In the genomic region with DNA sequence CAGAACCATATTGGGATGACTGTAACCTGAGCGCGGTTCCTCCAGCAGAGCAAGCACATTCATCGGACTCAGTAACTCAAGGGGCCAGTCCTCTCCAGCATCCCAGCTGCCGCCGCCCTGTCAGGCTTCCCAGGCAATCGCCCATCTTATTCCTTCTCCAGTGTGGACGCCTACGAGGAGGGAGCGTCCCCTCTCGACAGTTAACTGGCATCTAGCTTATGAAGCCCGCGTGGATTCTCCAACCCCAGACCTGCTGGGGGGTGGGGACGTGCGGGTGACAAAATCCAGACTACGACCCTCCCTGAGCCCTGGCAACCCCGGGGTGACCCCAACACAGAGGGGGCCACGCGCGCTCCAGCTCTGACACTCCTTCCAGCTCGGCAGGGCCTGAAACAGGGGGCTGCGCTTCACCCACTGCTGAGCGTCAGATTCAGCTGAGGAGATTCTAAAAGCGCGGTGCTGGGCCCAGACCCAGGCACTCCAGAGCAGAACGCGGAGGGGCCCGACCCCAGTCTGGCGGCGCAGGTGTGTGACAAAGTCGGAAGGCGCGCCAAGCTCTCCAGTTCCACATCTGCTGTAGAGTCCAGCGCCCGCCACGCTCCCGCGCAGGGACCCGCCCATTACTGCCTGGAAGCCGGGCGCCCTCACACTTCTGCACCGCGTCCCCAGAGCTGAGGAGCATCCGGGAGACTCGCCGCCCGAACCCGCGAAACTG, we compare ENCODE assay signal across 1 cellular context.
A peak's percentile ranks its signal among the peaks of the same experiment; 100 is the strongest.
TF ChIP-seq lines count a peak whose summit lies in the region.

No MANE protein-coding gene starts in this region.

TF ChIP-seq in HepG2, 621 proteins besides CTCF, POLR2A, EP300 and RAD21 (continued from another document):
- TF ChIP-seq, protein P1, sequence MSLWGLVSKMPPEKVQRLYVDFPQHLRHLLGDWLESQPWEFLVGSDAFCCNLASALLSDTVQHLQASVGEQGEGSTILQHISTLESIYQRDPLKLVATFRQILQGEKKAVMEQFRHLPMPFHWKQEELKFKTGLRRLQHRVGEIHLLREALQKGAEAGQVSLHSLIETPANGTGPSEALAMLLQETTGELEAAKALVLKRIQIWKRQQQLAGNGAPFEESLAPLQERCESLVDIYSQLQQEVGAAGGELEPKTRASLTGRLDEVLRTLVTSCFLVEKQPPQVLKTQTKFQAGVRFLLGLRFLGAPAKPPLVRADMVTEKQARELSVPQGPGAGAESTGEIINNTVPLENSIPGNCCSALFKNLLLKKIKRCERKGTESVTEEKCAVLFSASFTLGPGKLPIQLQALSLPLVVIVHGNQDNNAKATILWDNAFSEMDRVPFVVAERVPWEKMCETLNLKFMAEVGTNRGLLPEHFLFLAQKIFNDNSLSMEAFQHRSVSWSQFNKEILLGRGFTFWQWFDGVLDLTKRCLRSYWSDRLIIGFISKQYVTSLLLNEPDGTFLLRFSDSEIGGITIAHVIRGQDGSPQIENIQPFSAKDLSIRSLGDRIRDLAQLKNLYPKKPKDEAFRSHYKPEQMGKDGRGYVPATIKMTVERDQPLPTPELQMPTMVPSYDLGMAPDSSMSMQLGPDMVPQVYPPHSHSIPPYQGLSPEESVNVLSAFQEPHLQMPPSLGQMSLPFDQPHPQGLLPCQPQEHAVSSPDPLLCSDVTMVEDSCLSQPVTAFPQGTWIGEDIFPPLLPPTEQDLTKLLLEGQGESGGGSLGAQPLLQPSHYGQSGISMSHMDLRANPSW (CRISPR knock-in tag; IDR thresholded peaks at IDR 0.05; ENCODE audit: borderline replicate concordance), result no peak
- TF ChIP-seq ZSCAN21 (CRISPR knock-in tag; IDR thresholded peaks at IDR 0.05; ENCODE audit: borderline replicate concordance), result peak; percentile 40; the same call in 1 of the 2 replicates
